In genomic region chr19:17837972-17838371, GRCh38 we compare ENCODE assay signal across 1 cellular context.
TF ChIP-seq lines count a peak whose summit lies in the region.

No MANE protein-coding gene starts in this region.

TF ChIP-seq in K562, 482 proteins besides CTCF, POLR2A, EP300 and RAD21:
- TF ChIP-seq KDM1A (IDR thresholded peaks at IDR 0.05) (peak; percentile 69 to 70; a peak in 3 of 4 replicates), ZNF174 (CRISPR knock-in tag; IDR thresholded peaks at IDR 0.05) (no peak), RBM25 (IDR thresholded peaks at IDR 0.05; ENCODE audit: low read depth, low read length, severe bottlenecking) (peak; percentile 84), ZNF184 (CRISPR knock-in tag; IDR thresholded peaks at IDR 0.05) (no peak), MYC (IDR thresholded peaks at IDR 0.05; ENCODE audit: low read depth, low read length) (no peak), MYC (CRISPR knock-in tag; IDR thresholded peaks at IDR 0.05; ENCODE audit: borderline replicate concordance, low read depth) (no peak), SLC30A9 (CRISPR knock-in tag; IDR thresholded peaks at IDR 0.05) (no peak), THRA (IDR thresholded peaks at IDR 0.05) (no peak), GATA2 (CRISPR knock-in tag; IDR thresholded peaks at IDR 0.05) (no peak), MGA (IDR thresholded peaks at IDR 0.05) (no peak), NFE2L1 (tag; IDR thresholded peaks at IDR 0.05; ENCODE audit: borderline replicate concordance, low read depth) (no peak), ZZZ3 (IDR thresholded peaks at IDR 0.05) (no peak), SPI1 (IDR thresholded peaks at IDR 0.05; ENCODE audit: borderline replicate concordance, low read depth, low read length) (no peak), CBX1 (IDR thresholded peaks at IDR 0.05; ENCODE audit: low read depth) (peak; percentile 50; the same call in 1 of the 2 replicates), RCOR1 (IDR thresholded peaks at IDR 0.05; ENCODE audit: borderline replicate concordance in 1 of 2, low read depth in 2 of 2, low read length in 2 of 2) (peak in 1 of 2 experiments; percentile 46; a peak in 2 of 4 replicates), MTF1 (CRISPR knock-in tag; IDR thresholded peaks at IDR 0.05; ENCODE audit: borderline replicate concordance) (no peak), TBL1XR1 (IDR thresholded peaks at IDR 0.05; ENCODE audit: low read length in 2 of 2) (no peak), CEBPG (CRISPR knock-in tag; IDR thresholded peaks at IDR 0.05) (no peak), CEBPG (tag; conservative IDR thresholded peaks at IDR 0.05 in 1 of 2, IDR thresholded peaks at IDR 0.05 in 1 of 2) (no peak), SMARCA5 (IDR thresholded peaks at IDR 0.05) (peak; percentile 51; the same call in 1 of the 2 replicates), HDAC2 (IDR thresholded peaks at IDR 0.05) (peak; percentile 48; the same call in 1 of the 2 replicates), NCOA1 (IDR thresholded peaks at IDR 0.05; ENCODE audit: low read depth) (no peak), ETV1 (tag; conservative IDR thresholded peaks at IDR 0.05; ENCODE audit: low read depth) (no peak), GABPA (tag; conservative IDR thresholded peaks at IDR 0.05; ENCODE audit: low read depth) (no peak), ADNP (tag; IDR thresholded peaks at IDR 0.05) (peak; percentile 69), PCBP1 (IDR thresholded peaks at IDR 0.05; ENCODE audit: low read depth, low read length, poor library complexity, severe bottlenecking) (no peak), BCOR (IDR thresholded peaks at IDR 0.05) (peak; percentile 89)
